ENCODE assay signal across 8 cellular contexts in the genomic region with DNA sequence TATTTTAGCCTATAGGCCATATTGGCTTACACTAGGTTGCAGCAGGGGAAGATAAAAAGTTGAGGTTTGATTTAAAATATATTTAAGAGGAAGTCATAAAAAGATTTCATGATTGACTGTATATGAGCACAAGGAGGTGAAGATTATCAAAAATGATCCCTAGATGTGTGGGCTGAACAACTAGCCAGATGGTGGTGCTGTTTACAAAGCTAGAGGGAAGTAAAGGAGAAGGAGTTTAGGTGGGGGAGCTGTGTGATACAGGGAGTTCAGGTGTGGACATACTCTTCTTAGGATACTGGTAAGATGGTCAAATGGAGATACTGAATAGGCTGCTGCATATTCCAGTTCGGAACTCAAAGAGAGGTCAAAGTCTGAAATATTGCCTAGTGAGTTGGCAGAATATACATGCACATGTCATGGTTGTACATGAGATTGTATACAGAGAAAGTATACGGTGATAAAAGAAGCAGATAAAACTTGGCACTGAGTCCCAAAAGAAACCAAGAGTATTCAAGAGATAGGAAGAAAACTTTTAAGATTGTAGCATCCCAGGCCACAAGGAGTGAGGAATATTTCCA.
DNase-seq lines count a peak whose midpoint lies in the region; ATAC-seq, FAIRE-seq and TF ChIP-seq lines count a peak whose summit lies in the region.

No MANE protein-coding gene starts in this region.

- H3K9me3 Mint-ChIP-seq in endodermal cell: no peaks in the 10 kb centered on the region

- H3K27me3 ChIP-seq in endodermal cell (ENCODE audit: control insufficient read depth, insufficient read depth, low read length, poor library complexity, severe bottlenecking): no peaks in the 10 kb centered on the region
- no peaks in the 10 kb centered on the region for H3K27me3 ChIP-seq in small intestine (ENCODE audit: control insufficient read depth in 2 of 2, insufficient read depth in 2 of 2, low read length in 2 of 2)

- H3K27ac ChIP-seq in 22Rv1 (peak overlapping the region; percentile 78), endodermal cell (ENCODE audit: low read depth, low read length) (no peak overlapping the region), small intestine (ENCODE audit: low read depth in 1 of 2, low read length in 1 of 2) (no peak overlapping the region)

- no peak overlapping the region for H3K4me3 Mint-ChIP-seq in endodermal cell

- H3K4me3 ChIP-seq in endodermal cell (ENCODE audit: low read length) (no peak overlapping the region), small intestine (ENCODE audit: low read depth in 1 of 2, low read length in 2 of 2) (no peak overlapping the region)

- TF ChIP-seq POLR2A in H54 (IDR thresholded peaks at IDR 0.05; ENCODE audit: low read depth, low read length): no peak

- no peaks in the 10 kb centered on the region for H3K27me3 Mint-ChIP-seq in endodermal cell (ENCODE audit: insufficient read depth)

- FAIRE-seq in H54 (lab: Jason Lieb, UNC): peak; percentile 89
- no peak for FAIRE-seq in small intestine (lab: Jason Lieb, UNC)

- peak; percentile 89 for TF ChIP-seq CTCF in 22Rv1 (IDR thresholded peaks at IDR 0.05)
- peak; percentile 89 for TF ChIP-seq CTCF in endodermal cell (conservative IDR thresholded peaks at IDR 0.05)

- ATAC-seq in HG02870 (IDR thresholded peaks at IDR 0.05; ENCODE audit: unreplicated experiment): no peak

- no peaks in the 10 kb centered on the region for H3K9me3 ChIP-seq in endodermal cell (ENCODE audit: control insufficient read depth, low read length)
- H3K9me3 ChIP-seq in small intestine (ENCODE audit: control insufficient read depth, low read depth): no peaks in the 10 kb centered on the region

- DNase-seq in H54 (ENCODE audit: insufficient read length, low spot score) (no peak), NCI-H510A (lab: John Stamatoyannopoulos, UW) (peak; percentile 8), endodermal cell (peak; percentile 66), small intestine (peak; percentile 63), posterior vena cava (ENCODE audit: low spot score) (no peak)
- no peak for DNase-seq in stimulated activated CD4-positive, alpha-beta T cell treated with anti-CD3 and anti-CD28 coated beads, Interleukin-1b, Interleukin-23, amount 100 ng/mL, for 48 hours

- no peaks in the 10 kb centered on the region for H3K36me3 ChIP-seq in endodermal cell (ENCODE audit: control insufficient read depth, insufficient read depth, low read length)
- no peaks in the 10 kb centered on the region for H3K36me3 ChIP-seq in small intestine (ENCODE audit: control insufficient read depth in 2 of 2, insufficient read depth in 2 of 2, low read length in 2 of 2)

- H3K9ac ChIP-seq in endodermal cell (ENCODE audit: extremely low read depth, low read length, poor library complexity, severe bottlenecking): no peak overlapping the region

- H3K36me3 Mint-ChIP-seq in endodermal cell (ENCODE audit: low read depth): no peaks in the 10 kb centered on the region

- intact Hi-C loops in posterior vena cava (cut with DNase I): no loop called here

- no peak overlapping the region for H3K27ac Mint-ChIP-seq in endodermal cell

- H3K4me1 Mint-ChIP-seq in endodermal cell: peaks cover 7% of the 10 kb centered on the region

- H3K4me1 ChIP-seq in endodermal cell (ENCODE audit: control insufficient read depth, insufficient read depth, low read length): no peaks in the 10 kb centered on the region
- H3K4me1 ChIP-seq in small intestine (ENCODE audit: control insufficient read depth in 2 of 2, insufficient read depth in 1 of 2, low read depth in 1 of 2, low read length in 1 of 2): peaks cover 0 to 4% of the 10 kb centered on the region in 2 donors

- WGBS in endodermal cell (ENCODE audit: insufficient coverage in 1 of 2, insufficient read length in 1 of 2), 2 experiments: 82 to 100% methylated on average over 1 to 2 of the region's 2 CpGs
- WGBS in small intestine, 3 donors: 13 to 52% (median 39%) methylated on average over 2 of the region's 2 CpGs

Comparison
In these comparisons a context has a peak if more than half of its experiments do, and no peak if none do; other contexts are left out.
1. DNase-seq: peak in NCI-H510A (single experiment), endodermal cell (single experiment) and small intestine (single experiment); none in H54 (single experiment), posterior vena cava (single experiment) and stimulated activated CD4-positive, alpha-beta T cell treated with anti-CD3 and anti-CD28 coated beads, Interleukin-1b, Interleukin-23, amount 100 ng/mL, for 48 hours (single experiment).